Comparison of ENCODE assay signal across 9 cellular contexts in genomic region chr7:33286521-33286920, GRCh38.
"Had no signal": no experiment of that assay in that cellular context is flagged by ENCODE, and none has a peak within 500 bp of the region (broad histone marks: within the 10 kb centered on the region; RNA-seq: fewer than 3 reads in every experiment).

No MANE protein-coding gene starts in this region.

- H3K9me3 ChIP-seq: HAP-1 had no signal

- H3K36me3 ChIP-seq: HAP-1 had no signal

- DNase-seq: GM23248, GOT3, H7, HFFc6, IMR-90 had no signal

- FAIRE-seq: K562 had no signal

- H3K4me1 ChIP-seq: HAP-1 had no signal

- H2AFZ ChIP-seq: GM23248 had no signal

- H3K27ac ChIP-seq: GM23248, HL-60 had no signal

- H3K4me3 ChIP-seq: GM23248, HAP-1, K562 had no signal

- H3K9ac ChIP-seq: GM23248 had no signal

- ATAC-seq: HCT116, K562 had no signal
